ENCODE assay signal across 1 cellular context in the genomic region with DNA sequence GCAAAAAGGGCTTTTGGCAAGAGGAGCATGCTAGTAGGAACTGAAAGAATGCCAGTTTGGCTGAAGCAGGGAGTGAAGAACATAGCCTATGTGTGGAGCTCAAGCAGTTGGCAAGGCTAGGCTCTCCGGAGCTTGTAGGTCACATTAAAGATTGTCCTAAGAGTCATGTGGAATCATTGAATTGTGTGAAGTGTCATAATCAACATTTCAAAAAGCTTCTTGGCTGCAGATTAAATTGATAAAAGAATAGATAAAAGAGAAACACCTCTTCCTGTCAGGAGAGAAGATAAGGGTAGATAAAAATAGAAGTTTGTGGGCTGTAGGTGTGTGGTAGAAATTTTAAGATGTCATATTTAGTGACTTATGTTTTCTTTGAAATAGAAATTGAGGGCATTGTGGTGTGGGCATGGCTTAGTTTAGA.
TF ChIP-seq lines count a peak whose summit lies in the region.

No MANE protein-coding gene starts in this region.

TF ChIP-seq in K562, 482 proteins besides CTCF, POLR2A, EP300 and RAD21 (continued from another document):
- TF ChIP-seq JUNB (CRISPR knock-in tag; conservative IDR thresholded peaks at IDR 0.05) = no peak
- TF ChIP-seq ETV1 (tag; conservative IDR thresholded peaks at IDR 0.05; ENCODE audit: low read depth) = no peak
TF ChIP-seq in K562: peak in this region for 2.
